1 cellular context compared by ENCODE assay signal in the genomic region with DNA sequence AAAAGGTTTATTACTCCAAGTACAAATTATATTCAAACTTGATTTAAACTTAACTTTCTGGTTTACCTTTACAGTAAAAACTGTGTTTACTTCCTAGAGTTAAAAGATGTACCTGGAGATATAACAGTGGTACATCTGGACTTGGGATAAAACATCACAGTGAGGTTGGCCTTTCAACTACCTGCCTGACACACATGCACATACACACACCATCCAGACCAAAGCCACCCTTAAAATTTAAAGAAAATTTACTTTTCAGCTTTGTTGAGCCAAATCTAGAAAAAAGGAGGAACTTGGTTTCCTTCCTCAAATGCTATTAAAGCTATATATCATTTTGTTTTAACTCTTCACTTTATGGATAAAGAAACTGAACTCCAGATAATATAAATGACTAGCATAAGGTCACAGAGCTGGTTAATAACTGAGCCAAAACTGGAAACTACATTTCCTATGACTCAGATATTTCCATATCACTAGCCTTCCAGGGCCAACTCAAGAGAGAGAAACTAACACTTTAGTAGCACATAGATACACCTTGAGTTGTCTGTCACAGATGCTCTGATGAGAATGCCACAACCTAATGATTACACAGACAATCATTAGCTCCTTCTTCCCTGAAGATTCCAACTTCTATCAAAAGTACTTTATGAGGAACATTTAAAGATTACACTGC.
TF ChIP-seq lines count a peak whose summit lies in the region.

No MANE protein-coding gene starts in this region.

TF ChIP-seq in HepG2, 621 proteins besides CTCF, POLR2A, EP300 and RAD21:
- TF ChIP-seq ZNF83 (CRISPR knock-in tag; IDR thresholded peaks at IDR 0.05; ENCODE audit: borderline replicate concordance) (no peak), NFE2L1 (CRISPR knock-in tag; IDR thresholded peaks at IDR 0.05; ENCODE audit: borderline replicate concordance) (no peak), NPAS2 (CRISPR knock-in tag; IDR thresholded peaks at IDR 0.05; ENCODE audit: borderline replicate concordance) (no peak), ZFAT (CRISPR knock-in tag; conservative IDR thresholded peaks at IDR 0.05) (no peak), ZNF121 (CRISPR knock-in tag; IDR thresholded peaks at IDR 0.05) (no peak), ZNF337 (CRISPR knock-in tag; IDR thresholded peaks at IDR 0.05; ENCODE audit: borderline replicate concordance, low read depth) (no peak), SNAPC2 (CRISPR knock-in tag; IDR thresholded peaks at IDR 0.05) (no peak), ZSCAN29 (CRISPR knock-in tag; conservative IDR thresholded peaks at IDR 0.05) (no peak), ZNF543 (CRISPR knock-in tag; IDR thresholded peaks at IDR 0.05) (no peak), KDM4B (CRISPR knock-in tag; IDR thresholded peaks at IDR 0.05) (no peak), ZNF598 (CRISPR knock-in tag; IDR thresholded peaks at IDR 0.05; ENCODE audit: borderline replicate concordance) (no peak), NFKBIZ (CRISPR knock-in tag; IDR thresholded peaks at IDR 0.05) (no peak)
- TF ChIP-seq, protein P1, sequence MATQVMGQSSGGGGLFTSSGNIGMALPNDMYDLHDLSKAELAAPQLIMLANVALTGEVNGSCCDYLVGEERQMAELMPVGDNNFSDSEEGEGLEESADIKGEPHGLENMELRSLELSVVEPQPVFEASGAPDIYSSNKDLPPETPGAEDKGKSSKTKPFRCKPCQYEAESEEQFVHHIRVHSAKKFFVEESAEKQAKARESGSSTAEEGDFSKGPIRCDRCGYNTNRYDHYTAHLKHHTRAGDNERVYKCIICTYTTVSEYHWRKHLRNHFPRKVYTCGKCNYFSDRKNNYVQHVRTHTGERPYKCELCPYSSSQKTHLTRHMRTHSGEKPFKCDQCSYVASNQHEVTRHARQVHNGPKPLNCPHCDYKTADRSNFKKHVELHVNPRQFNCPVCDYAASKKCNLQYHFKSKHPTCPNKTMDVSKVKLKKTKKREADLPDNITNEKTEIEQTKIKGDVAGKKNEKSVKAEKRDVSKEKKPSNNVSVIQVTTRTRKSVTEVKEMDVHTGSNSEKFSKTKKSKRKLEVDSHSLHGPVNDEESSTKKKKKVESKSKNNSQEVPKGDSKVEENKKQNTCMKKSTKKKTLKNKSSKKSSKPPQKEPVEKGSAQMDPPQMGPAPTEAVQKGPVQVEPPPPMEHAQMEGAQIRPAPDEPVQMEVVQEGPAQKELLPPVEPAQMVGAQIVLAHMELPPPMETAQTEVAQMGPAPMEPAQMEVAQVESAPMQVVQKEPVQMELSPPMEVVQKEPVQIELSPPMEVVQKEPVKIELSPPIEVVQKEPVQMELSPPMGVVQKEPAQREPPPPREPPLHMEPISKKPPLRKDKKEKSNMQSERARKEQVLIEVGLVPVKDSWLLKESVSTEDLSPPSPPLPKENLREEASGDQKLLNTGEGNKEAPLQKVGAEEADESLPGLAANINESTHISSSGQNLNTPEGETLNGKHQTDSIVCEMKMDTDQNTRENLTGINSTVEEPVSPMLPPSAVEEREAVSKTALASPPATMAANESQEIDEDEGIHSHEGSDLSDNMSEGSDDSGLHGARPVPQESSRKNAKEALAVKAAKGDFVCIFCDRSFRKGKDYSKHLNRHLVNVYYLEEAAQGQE (IDR thresholded peaks at IDR 0.05; ENCODE audit: borderline replicate concordance in 1 of 2, low read depth in 1 of 2, low read length in 2 of 2), result no peak
- TF ChIP-seq, protein P2, sequence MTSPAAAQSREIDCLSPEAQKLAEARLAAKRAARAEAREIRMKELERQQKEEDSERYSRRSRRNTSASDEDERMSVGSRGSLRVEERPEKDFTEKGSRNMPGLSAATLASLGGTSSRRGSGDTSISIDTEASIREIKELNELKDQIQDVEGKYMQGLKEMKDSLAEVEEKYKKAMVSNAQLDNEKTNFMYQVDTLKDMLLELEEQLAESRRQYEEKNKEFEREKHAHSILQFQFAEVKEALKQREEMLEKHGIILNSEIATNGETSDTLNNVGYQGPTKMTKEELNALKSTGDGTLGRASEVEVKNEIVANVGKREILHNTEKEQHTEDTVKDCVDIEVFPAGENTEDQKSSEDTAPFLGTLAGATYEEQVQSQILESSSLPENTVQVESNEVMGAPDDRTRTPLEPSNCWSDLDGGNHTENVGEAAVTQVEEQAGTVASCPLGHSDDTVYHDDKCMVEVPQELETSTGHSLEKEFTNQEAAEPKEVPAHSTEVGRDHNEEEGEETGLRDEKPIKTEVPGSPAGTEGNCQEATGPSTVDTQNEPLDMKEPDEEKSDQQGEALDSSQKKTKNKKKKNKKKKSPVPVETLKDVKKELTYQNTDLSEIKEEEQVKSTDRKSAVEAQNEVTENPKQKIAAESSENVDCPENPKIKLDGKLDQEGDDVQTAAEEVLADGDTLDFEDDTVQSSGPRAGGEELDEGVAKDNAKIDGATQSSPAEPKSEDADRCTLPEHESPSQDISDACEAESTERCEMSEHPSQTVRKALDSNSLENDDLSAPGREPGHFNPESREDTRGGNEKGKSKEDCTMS (CRISPR knock-in tag; conservative IDR thresholded peaks at IDR 0.05), result no peak
- TF ChIP-seq, protein P3, sequence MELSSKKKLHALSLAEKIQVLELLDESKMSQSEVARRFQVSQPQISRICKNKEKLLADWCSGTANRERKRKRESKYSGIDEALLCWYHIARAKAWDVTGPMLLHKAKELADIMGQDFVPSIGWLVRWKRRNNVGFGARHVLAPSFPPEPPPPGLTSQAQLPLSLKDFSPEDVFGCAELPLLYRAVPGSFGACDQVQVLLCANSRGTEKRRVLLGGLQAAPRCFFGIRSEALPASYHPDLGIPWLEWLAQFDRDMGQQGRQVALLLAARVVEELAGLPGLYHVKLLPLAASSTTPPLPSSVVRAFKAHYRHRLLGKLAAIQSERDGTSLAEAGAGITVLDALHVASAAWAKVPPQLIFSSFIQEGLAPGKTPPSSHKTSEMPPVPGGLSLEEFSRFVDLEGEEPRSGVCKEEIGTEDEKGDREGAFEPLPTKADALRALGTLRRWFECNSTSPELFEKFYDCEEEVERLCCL (CRISPR knock-in tag; IDR thresholded peaks at IDR 0.05; ENCODE audit: borderline replicate concordance), result no peak
- TF ChIP-seq, protein P4, sequence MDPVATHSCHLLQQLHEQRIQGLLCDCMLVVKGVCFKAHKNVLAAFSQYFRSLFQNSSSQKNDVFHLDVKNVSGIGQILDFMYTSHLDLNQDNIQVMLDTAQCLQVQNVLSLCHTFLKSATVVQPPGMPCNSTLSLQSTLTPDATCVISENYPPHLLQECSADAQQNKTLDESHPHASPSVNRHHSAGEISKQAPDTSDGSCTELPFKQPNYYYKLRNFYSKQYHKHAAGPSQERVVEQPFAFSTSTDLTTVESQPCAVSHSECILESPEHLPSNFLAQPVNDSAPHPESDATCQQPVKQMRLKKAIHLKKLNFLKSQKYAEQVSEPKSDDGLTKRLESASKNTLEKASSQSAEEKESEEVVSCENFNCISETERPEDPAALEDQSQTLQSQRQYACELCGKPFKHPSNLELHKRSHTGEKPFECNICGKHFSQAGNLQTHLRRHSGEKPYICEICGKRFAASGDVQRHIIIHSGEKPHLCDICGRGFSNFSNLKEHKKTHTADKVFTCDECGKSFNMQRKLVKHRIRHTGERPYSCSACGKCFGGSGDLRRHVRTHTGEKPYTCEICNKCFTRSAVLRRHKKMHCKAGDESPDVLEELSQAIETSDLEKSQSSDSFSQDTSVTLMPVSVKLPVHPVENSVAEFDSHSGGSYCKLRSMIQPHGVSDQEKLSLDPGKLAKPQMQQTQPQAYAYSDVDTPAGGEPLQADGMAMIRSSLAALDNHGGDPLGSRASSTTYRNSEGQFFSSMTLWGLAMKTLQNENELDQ (CRISPR knock-in tag; IDR thresholded peaks at IDR 0.05; ENCODE audit: borderline replicate concordance), result no peak
- TF ChIP-seq, protein P5, sequence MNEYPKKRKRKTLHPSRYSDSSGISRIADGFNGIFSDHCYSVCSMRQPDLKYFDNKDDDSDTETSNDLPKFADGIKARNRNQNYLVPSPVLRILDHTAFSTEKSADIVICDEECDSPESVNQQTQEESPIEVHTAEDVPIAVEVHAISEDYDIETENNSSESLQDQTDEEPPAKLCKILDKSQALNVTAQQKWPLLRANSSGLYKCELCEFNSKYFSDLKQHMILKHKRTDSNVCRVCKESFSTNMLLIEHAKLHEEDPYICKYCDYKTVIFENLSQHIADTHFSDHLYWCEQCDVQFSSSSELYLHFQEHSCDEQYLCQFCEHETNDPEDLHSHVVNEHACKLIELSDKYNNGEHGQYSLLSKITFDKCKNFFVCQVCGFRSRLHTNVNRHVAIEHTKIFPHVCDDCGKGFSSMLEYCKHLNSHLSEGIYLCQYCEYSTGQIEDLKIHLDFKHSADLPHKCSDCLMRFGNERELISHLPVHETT (CRISPR knock-in tag; conservative IDR thresholded peaks at IDR 0.05), result no peak
